ENCODE assay signal across 8 cellular contexts in the genomic region with DNA sequence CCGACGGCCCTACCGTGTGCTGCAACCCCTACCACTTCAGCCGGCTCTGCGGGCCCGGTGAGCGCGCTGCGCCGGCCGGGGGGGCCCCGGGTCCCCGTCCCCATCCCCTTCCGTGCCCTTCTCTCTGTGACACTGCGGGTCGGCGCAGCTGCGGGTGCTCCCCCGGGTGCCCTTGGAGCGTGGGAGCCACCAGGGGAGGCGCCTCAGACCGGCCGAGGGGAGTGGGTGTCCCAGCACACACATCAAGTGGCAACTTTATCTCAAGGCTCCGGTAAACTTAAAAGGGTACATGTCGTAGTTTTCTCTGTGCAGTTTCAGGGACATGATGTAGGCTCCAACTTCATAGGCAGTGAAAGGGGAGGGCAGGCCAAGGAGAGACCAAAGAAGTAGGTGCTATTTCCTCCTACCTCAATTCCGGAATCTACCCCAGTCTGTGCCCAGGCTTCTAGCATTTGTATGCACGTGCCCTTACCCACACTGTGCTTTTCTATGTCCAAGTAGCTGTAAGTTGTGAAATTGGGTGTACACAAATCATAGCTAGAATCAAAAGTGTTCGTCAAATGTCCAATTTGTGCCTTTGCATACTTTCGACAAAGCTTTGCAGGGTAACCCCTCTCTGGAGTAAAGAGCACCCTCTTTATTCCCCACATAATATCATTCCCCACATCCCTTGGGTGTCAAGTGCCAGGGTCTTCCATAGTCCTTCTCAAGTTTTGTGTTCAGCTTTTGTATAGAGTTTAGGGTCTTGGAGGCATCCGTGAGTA. TPM values are rescaled to one million over a fixed set of nuclear protein-coding genes. Genes with fewer than 3 reads are reported as not detected.
DNase-seq lines count a peak whose midpoint lies in the region; ATAC-seq lines count a peak whose summit lies in the region.

No MANE protein-coding gene starts in this region.

- peak overlapping the region; percentile 49; the same call in 1 of the 2 replicates for H3K9ac ChIP-seq in BLaER1

- H3K4me3 ChIP-seq in BLaER1 = peak overlapping the region; percentile 71

- H3K36me3 ChIP-seq in BLaER1 = no peaks in the 10 kb centered on the region

- peak overlapping the region; percentile 97 for H3K4me2 ChIP-seq in BLaER1

- H3K27ac Mint-ChIP-seq in dendritic cell treated with granulocyte-macrophage colony-stimulating factor and Interleukin-4, amounts not matched to agents 40 ng/mL and 50 ng/mL, for 4 days = no peak overlapping the region
- no peak overlapping the region for H3K27ac Mint-ChIP-seq in natural killer cell treated with Interleukin-12 subunit alpha and Interleukin-12 subunit beta and Interleukin-15 and Interleukin-18, amount 100 ng/mL, for 72 hours

- H3K4me1 ChIP-seq in BLaER1 = peaks cover 31% of the 10 kb centered on the region

- peaks cover 10% of the 10 kb centered on the region for H3K36me3 Mint-ChIP-seq in dendritic cell treated with granulocyte-macrophage colony-stimulating factor and Interleukin-4, amounts not matched to agents 40 ng/mL and 50 ng/mL, for 4 days (ENCODE audit: low read depth)
- no peaks in the 10 kb centered on the region for H3K36me3 Mint-ChIP-seq in natural killer cell treated with Interleukin-12 subunit alpha and Interleukin-12 subunit beta and Interleukin-15 and Interleukin-18, amount 100 ng/mL, for 72 hours

- H3K9me3 ChIP-seq in BLaER1 = no peaks in the 10 kb centered on the region

- peaks cover 31% of the 10 kb centered on the region for H3K27me3 Mint-ChIP-seq in dendritic cell treated with granulocyte-macrophage colony-stimulating factor and Interleukin-4, amounts not matched to agents 40 ng/mL and 50 ng/mL, for 4 days
- peaks cover 22 to 26% of the 10 kb centered on the region in 2 donors for H3K27me3 Mint-ChIP-seq in natural killer cell treated with Interleukin-12 subunit alpha and Interleukin-12 subunit beta and Interleukin-15 and Interleukin-18, amount 100 ng/mL, for 72 hours

- intact Hi-C loops in dendritic cell treated with granulocyte-macrophage colony-stimulating factor and Interleukin-4, amounts not matched to agents 40 ng/mL and 50 ng/mL, for 4 days (cut with micrococcal nuclease) = loop anchor here (5.0 kb wide), 1 partner anchor 148 kb away; no protein-coding TSS in a partner anchor

- H3K27ac ChIP-seq in BLaER1 = no peak overlapping the region

- H3K27me3 ChIP-seq in BLaER1 = peaks cover 54% of the 10 kb centered on the region

- DNase-seq in M059J (ENCODE audit: low read depth) = peak; percentile 10
- no peak for DNase-seq in natural killer cell treated with Interleukin-12 subunit alpha and Interleukin-12 subunit beta and Interleukin-15 and Interleukin-18, amount 100 ng/mL, for 72 hours (ENCODE audit: low spot score)
- DNase-seq in foreskin melanocyte = no peak
- DNase-seq in globus pallidus (ENCODE audit: low spot score) = no peak
- DNase-seq in GDM1 (lab: John Stamatoyannopoulos, UW) = no peak
- DNase-seq in activated gamma-delta T cell (lab: John Stamatoyannopoulos, UW) = no peak

- no peaks in the 10 kb centered on the region for H3K9me3 Mint-ChIP-seq in dendritic cell treated with granulocyte-macrophage colony-stimulating factor and Interleukin-4, amounts not matched to agents 40 ng/mL and 50 ng/mL, for 4 days
- H3K9me3 Mint-ChIP-seq in natural killer cell treated with Interleukin-12 subunit alpha and Interleukin-12 subunit beta and Interleukin-15 and Interleukin-18, amount 100 ng/mL, for 72 hours = no peaks in the 10 kb centered on the region

- H4K20me1 ChIP-seq in BLaER1 = peaks cover 41% of the 10 kb centered on the region

- peaks cover 33% of the 10 kb centered on the region for H3K4me1 Mint-ChIP-seq in dendritic cell treated with granulocyte-macrophage colony-stimulating factor and Interleukin-4, amounts not matched to agents 40 ng/mL and 50 ng/mL, for 4 days (ENCODE audit: low read depth)
- peaks cover 17 to 23% of the 10 kb centered on the region in 2 donors for H3K4me1 Mint-ChIP-seq in natural killer cell treated with Interleukin-12 subunit alpha and Interleukin-12 subunit beta and Interleukin-15 and Interleukin-18, amount 100 ng/mL, for 72 hours (ENCODE audit: low read depth in 2 of 2)

- ATAC-seq in natural killer cell treated with Interleukin-12 subunit alpha and Interleukin-12 subunit beta and Interleukin-15 and Interleukin-18, amount 100 ng/mL, for 72 hours = no peak

- peak overlapping the region; percentile 59 for H3K4me3 Mint-ChIP-seq in dendritic cell treated with granulocyte-macrophage colony-stimulating factor and Interleukin-4, amounts not matched to agents 40 ng/mL and 50 ng/mL, for 4 days
- H3K4me3 Mint-ChIP-seq in natural killer cell treated with Interleukin-12 subunit alpha and Interleukin-12 subunit beta and Interleukin-15 and Interleukin-18, amount 100 ng/mL, for 72 hours = peak overlapping the region; percentile 59

RNA-seq across cellular contexts. Expression of a gene that starts 2.2 kb away (rescaled TPM):
- 8.0 and 12.7 TPM in 2 replicates for total RNA-seq in M059J (2014; rRNA removed; shearing (Covaris generic))
- total RNA-seq in natural killer cell treated with Interleukin-12 subunit alpha and Interleukin-12 subunit beta and Interleukin-15 and Interleukin-18, amount 100 ng/mL, for 72 hours = 1 to 10 TPM in 1 of 2 donors, under 1 TPM in 1; 0.33 to 1.1 TPM
